In the genomic region with DNA sequence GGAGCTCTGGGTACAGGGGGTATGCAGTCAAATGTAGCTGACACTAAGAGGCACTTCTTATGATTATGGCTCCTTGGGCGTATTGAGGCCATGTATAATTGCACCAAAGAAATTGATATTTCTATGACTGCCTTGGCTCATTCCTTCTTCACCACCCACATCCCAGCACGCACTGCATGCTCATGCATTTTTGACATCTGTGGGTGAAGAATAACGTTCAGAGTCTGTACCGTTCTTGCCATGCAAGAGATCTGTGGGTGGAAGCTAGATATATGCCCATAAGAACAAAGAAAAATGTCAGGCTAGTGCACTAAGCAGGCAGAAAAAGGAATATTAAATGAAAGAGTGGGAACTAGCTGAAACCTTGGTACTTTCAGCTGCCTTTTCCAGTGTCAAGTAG, we compare ENCODE assay signal across 25 cellular contexts.
"Had no signal": no experiment of that assay in that cellular context is flagged by ENCODE, and none has a peak within 500 bp of the region (broad histone marks: within the 10 kb centered on the region; RNA-seq: fewer than 3 reads in every experiment).

No MANE protein-coding gene starts in this region.

- DNase-seq: activated B cell treated with CpG ODN at 0.5 μM for 24 hours; activated CD4-positive, alpha-beta T cell treated with anti-CD3 and anti-CD28 coated beads for 48 hours; activated CD4-positive, alpha-beta T cell treated with anti-CD3 and anti-CD28 coated beads, Interleukin-2, amount 50 U/mL, for 1 hour; activated CD4-positive, alpha-beta T cell treated with anti-CD3 and anti-CD28 coated beads, Interleukin-2, amount 50 U/mL, for 48 hours; activated CD8-positive, alpha-beta memory T cell treated with anti-CD3 and anti-CD28 coated beads, Interleukin-2, amount 10 ng/mL, durations not matched to agents 7 days and 5 days; activated CD8-positive, alpha-beta memory T cell treated with anti-CD3 and anti-CD28 coated beads, Interleukin-2, amount 50 U/mL, for 4 hours; activated CD8-positive, alpha-beta T cell treated with anti-CD3 and anti-CD28 coated beads for 36 hours; activated effector memory CD4-positive, alpha-beta T cell treated with anti-CD3 and anti-CD28 coated beads, Interleukin-2, amount 50 U/mL, for 16 hours; activated naive CD4-positive, alpha-beta T cell treated with anti-CD3 and anti-CD28 coated beads for 36 hours; activated naive CD8-positive, alpha-beta T cell treated with anti-CD3 and anti-CD28 coated beads, Interleukin-2, amount 10 ng/mL, durations not matched to agents 7 days and 5 days; activated T-cell treated with anti-CD3 and anti-CD28 coated beads, Interleukin-2, amount 50 U/mL, for 1 hour; activated T-cell treated with anti-CD3 and anti-CD28 coated beads, Interleukin-2, amount 50 U/mL, for 48 hours; cortex of kidney; dermis blood vessel endothelial cell; effector CD8-positive, alpha-beta T cell; heart left ventricle; T-cell; T-helper 9 cell; WERI-Rb-1 had no signal

- H3K27ac ChIP-seq: brain microvascular endothelial cell, epithelial cell of prostate, heart left ventricle, WERI-Rb-1 had no signal

- H3K4me1 Mint-ChIP-seq: activated B cell treated with CpG ODN at 0.5 μM for 24 hours; activated CD8-positive, alpha-beta memory T cell treated with anti-CD3 and anti-CD28 coated beads, Interleukin-2, amount 10 ng/mL, durations not matched to agents 7 days and 5 days; activated naive CD4-positive, alpha-beta T cell treated with anti-CD3 and anti-CD28 coated beads, Interleukin-2, amount 50 U/mL, for 24 hours had no signal

- H3K27me3 Mint-ChIP-seq: activated B cell treated with CpG ODN at 0.5 μM for 24 hours; activated CD8-positive, alpha-beta T cell treated with anti-CD3 and anti-CD28 coated beads for 36 hours; activated naive CD4-positive, alpha-beta T cell treated with anti-CD3 and anti-CD28 coated beads, Interleukin-2, amount 50 U/mL, for 24 hours; activated naive CD8-positive, alpha-beta T cell treated with anti-CD3 and anti-CD28 coated beads, Interleukin-2, amount 10 ng/mL, durations not matched to agents 7 days and 5 days had no signal

- H3K4me3 ChIP-seq: heart left ventricle had no signal

- H3K9me3 ChIP-seq: heart left ventricle had no signal

- H3K4me3 Mint-ChIP-seq: activated B cell treated with CpG ODN at 0.5 μM for 24 hours; activated CD8-positive, alpha-beta memory T cell treated with anti-CD3 and anti-CD28 coated beads, Interleukin-2, amount 10 ng/mL, durations not matched to agents 7 days and 5 days; activated CD8-positive, alpha-beta T cell treated with anti-CD3 and anti-CD28 coated beads for 36 hours; activated naive CD4-positive, alpha-beta T cell treated with anti-CD3 and anti-CD28 coated beads for 36 hours; activated naive CD4-positive, alpha-beta T cell treated with anti-CD3 and anti-CD28 coated beads, Interleukin-2, amount 50 U/mL, for 24 hours; activated naive CD8-positive, alpha-beta T cell treated with anti-CD3 and anti-CD28 coated beads, Interleukin-2, amount 10 ng/mL, durations not matched to agents 7 days and 5 days; activated T-helper 1 cell treated with anti-CD3 and anti-CD28 coated beads, Interleukin-12 subunit alpha, Interleukin-12 subunit beta, Interleukin-2, Interleukin-4 antibody, amounts not matched to agents 30 ng/mL and 10 ng/mL and 1 ng/mL, durations not matched to agents 14 hours and 24 hours and 36 hours; T-cell; T-helper 1 cell treated with Interleukin-12 subunit alpha and Interleukin-12 subunit beta and Interleukin-4 antibody, amounts not matched to agents 30 μg/mL and 1 μg/mL, for 36 hours had no signal

- H3K36me3 ChIP-seq: brain microvascular endothelial cell, WERI-Rb-1 had no signal

- H3K9me3 Mint-ChIP-seq: activated B cell treated with CpG ODN at 0.5 μM for 24 hours; activated CD8-positive, alpha-beta T cell treated with anti-CD3 and anti-CD28 coated beads for 36 hours; activated naive CD4-positive, alpha-beta T cell treated with anti-CD3 and anti-CD28 coated beads for 36 hours; activated naive CD4-positive, alpha-beta T cell treated with anti-CD3 and anti-CD28 coated beads, Interleukin-2, amount 50 U/mL, for 24 hours; activated naive CD8-positive, alpha-beta T cell treated with anti-CD3 and anti-CD28 coated beads, Interleukin-2, amount 10 ng/mL, durations not matched to agents 7 days and 5 days; activated T-helper 1 cell treated with anti-CD3 and anti-CD28 coated beads, Interleukin-12 subunit alpha, Interleukin-12 subunit beta, Interleukin-2, Interleukin-4 antibody, amounts not matched to agents 30 ng/mL and 10 ng/mL and 1 ng/mL, durations not matched to agents 14 hours and 24 hours and 36 hours; activated T-helper 2 cell treated with anti-CD3 and anti-CD28 coated beads, Interferon-gamma antibody, Interleukin-2, Interleukin-4, amounts not matched to agents 10 μg/mL and 5 μg/mL and 100 μg/mL, durations not matched to agents 14 hours and 24 hours and 36 hours; T-cell; T-helper 1 cell treated with Interleukin-12 subunit alpha and Interleukin-12 subunit beta and Interleukin-4 antibody, amounts not matched to agents 30 μg/mL and 1 μg/mL, for 36 hours had no signal

- H3K27ac Mint-ChIP-seq: activated B cell treated with CpG ODN at 0.5 μM for 24 hours; activated CD8-positive, alpha-beta memory T cell treated with anti-CD3 and anti-CD28 coated beads, Interleukin-2, amount 10 ng/mL, durations not matched to agents 7 days and 5 days; activated CD8-positive, alpha-beta T cell treated with anti-CD3 and anti-CD28 coated beads for 36 hours; activated naive CD4-positive, alpha-beta T cell treated with anti-CD3 and anti-CD28 coated beads for 36 hours; activated naive CD4-positive, alpha-beta T cell treated with anti-CD3 and anti-CD28 coated beads, Interleukin-2, amount 50 U/mL, for 24 hours; activated naive CD8-positive, alpha-beta T cell treated with anti-CD3 and anti-CD28 coated beads, Interleukin-2, amount 10 ng/mL, durations not matched to agents 7 days and 5 days; activated T-helper 1 cell treated with anti-CD3 and anti-CD28 coated beads, Interleukin-12 subunit alpha, Interleukin-12 subunit beta, Interleukin-2, Interleukin-4 antibody, amounts not matched to agents 30 ng/mL and 10 ng/mL and 1 ng/mL, durations not matched to agents 14 hours and 24 hours and 36 hours; activated T-helper 2 cell treated with anti-CD3 and anti-CD28 coated beads, Interferon-gamma antibody, Interleukin-2, Interleukin-4, amounts not matched to agents 10 μg/mL and 5 μg/mL and 100 μg/mL, durations not matched to agents 14 hours and 24 hours and 36 hours; T-cell; T-helper 1 cell treated with Interleukin-12 subunit alpha and Interleukin-12 subunit beta and Interleukin-4 antibody, amounts not matched to agents 30 μg/mL and 1 μg/mL, for 36 hours had no signal

- H3K36me3 Mint-ChIP-seq: activated CD8-positive, alpha-beta memory T cell treated with anti-CD3 and anti-CD28 coated beads, Interleukin-2, amount 10 ng/mL, durations not matched to agents 7 days and 5 days; activated naive CD4-positive, alpha-beta T cell treated with anti-CD3 and anti-CD28 coated beads, Interleukin-2, amount 50 U/mL, for 24 hours; activated naive CD8-positive, alpha-beta T cell treated with anti-CD3 and anti-CD28 coated beads, Interleukin-2, amount 10 ng/mL, durations not matched to agents 7 days and 5 days; T-cell had no signal

- H3K27me3 ChIP-seq: brain microvascular endothelial cell, heart left ventricle had no signal
